Comparison of ENCODE assay signal across 22 cellular contexts in the genomic region with DNA sequence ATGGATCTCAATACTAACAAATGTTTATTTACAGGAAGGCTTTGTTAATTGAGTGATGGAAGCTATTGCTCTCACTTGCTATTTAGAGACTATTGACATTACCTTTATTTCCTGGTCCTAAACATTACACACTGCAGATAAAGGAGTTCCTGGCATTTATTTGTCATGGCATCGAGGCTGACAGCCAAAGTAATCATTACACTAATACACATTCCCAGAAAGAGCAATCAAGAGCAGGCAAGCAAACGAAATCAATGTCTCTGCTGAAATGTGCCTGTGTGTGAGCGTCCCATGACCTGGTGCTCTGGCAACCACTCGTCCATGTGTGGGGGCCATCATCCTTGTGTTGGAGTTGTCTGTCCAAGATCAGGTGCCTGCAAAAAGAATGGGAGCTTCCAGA. TPM values are rescaled to one million over a fixed set of nuclear protein-coding genes. Genes with fewer than 3 reads are reported as not detected.
DNase-seq lines count a peak whose midpoint lies in the region; ATAC-seq and TF ChIP-seq lines count a peak whose summit lies in the region.
"Had no signal": no experiment of that assay in that cellular context is flagged by ENCODE, and none has a peak within 500 bp of the region (broad histone marks: within the 10 kb centered on the region; RNA-seq: fewer than 3 reads in every experiment).

No MANE protein-coding gene starts in this region.

- ATAC-seq in mucosa of descending colon, result peak; percentile 57

- peak overlapping the region; percentile 96 for H3K27ac ChIP-seq in C4-2B
- H3K27ac ChIP-seq in PC-9, result peak overlapping the region; percentile 24; the same call in 1 of the 2 replicates
- H3K27ac ChIP-seq: coronary artery, sigmoid colon, SJSA1 had no signal

- no peak overlapping the region for H3K27ac Mint-ChIP-seq in activated CD4-positive, alpha-beta T cell treated with anti-CD3 and anti-CD28 coated beads, Interleukin-2, amount 10 ng/mL, durations not matched to agents 24 days and 14 days
- H3K27ac Mint-ChIP-seq: mesothelial cell of epicardium; T-helper 2 cell treated with Interferon-gamma antibody and Interleukin-4, amounts not matched to agents 5 μg/mL and 100 μg/mL, for 36 hours had no signal

- intact Hi-C loops in PC-9 (cut with micrococcal nuclease; ENCODE audit: unreplicated experiment) (no loop called here), mucosa of descending colon (cut with DNase I, micrococcal nuclease) (no loop called here)
- intact Hi-C loops in activated CD4-positive, alpha-beta T cell treated with anti-CD3 and anti-CD28 coated beads, Interleukin-2, amount 10 ng/mL, durations not matched to agents 24 days and 14 days (cut with micrococcal nuclease), result no loop called here

- H3K36me3 ChIP-seq in PC-9 (ENCODE audit: low read depth) (peaks cover 13% of the 10 kb centered on the region; the same call in 1 of the 2 replicates), mucosa of descending colon (ENCODE audit: low read depth) (no peaks in the 10 kb centered on the region)
- H3K36me3 ChIP-seq: sigmoid colon, SJSA1 had no signal

- H3K9me3 Mint-ChIP-seq in activated CD4-positive, alpha-beta T cell treated with anti-CD3 and anti-CD28 coated beads, Interleukin-2, amount 10 ng/mL, durations not matched to agents 24 days and 14 days, result no peaks in the 10 kb centered on the region
- H3K9me3 Mint-ChIP-seq: H9; mesothelial cell of epicardium; T-helper 2 cell treated with Interferon-gamma antibody and Interleukin-4, amounts not matched to agents 5 μg/mL and 100 μg/mL, for 36 hours had no signal

- no peaks in the 10 kb centered on the region for H3K9me3 ChIP-seq in PC-9 (ENCODE audit: insufficient read depth, low read depth)
- no peaks in the 10 kb centered on the region for H3K9me3 ChIP-seq in mucosa of descending colon
- H3K9me3 ChIP-seq: sigmoid colon, SJSA1 had no signal

- DNase-seq in NCI-H1417 (lab: John Stamatoyannopoulos, UW) (peak in 2 of 3 experiments; percentile 15 to 49), PC-9 (no peak), mucosa of descending colon (no peak), NCI-H524 (lab: John Stamatoyannopoulos, UW) (no peak), NCI-H1436 treated with DMSO at 0.1 percent for 48 hours (lab: John Stamatoyannopoulos, UW) (no peak)
- DNase-seq in activated CD4-positive, alpha-beta T cell treated with anti-CD3 and anti-CD28 coated beads, Interleukin-2, amount 10 ng/mL, durations not matched to agents 24 days and 14 days, result no peak
- no peak for DNase-seq in activated naive CD4-positive, alpha-beta T cell treated with anti-CD3 and anti-CD28 coated beads, Interleukin-2, amount 50 U/mL, for 16 hours
- DNase-seq: activated CD4-positive, alpha-beta T cell treated with anti-CD3 and anti-CD28 coated beads for 1 hour; activated CD8-positive, alpha-beta memory T cell treated with anti-CD3 and anti-CD28 coated beads, Interleukin-2, amount 50 U/mL, for 48 hours; activated naive CD4-positive, alpha-beta T cell treated with Interleukin-2 at 50 U/mL for 16 hours; H9; Karpas-422; NCI-H187 treated with DMSO at 0.1 percent for 48 hours; occipital lobe; sigmoid colon; stimulated activated CD4-positive, alpha-beta T cell treated with anti-CD3 and anti-CD28 coated beads, Interleukin-2, amount 100 ng/mL, for 24 hours had no signal

- peaks cover 33% of the 10 kb centered on the region for H3K79me2 ChIP-seq in PC-9 (ENCODE audit: low read depth)

- H3K27me3 Mint-ChIP-seq in activated CD4-positive, alpha-beta T cell treated with anti-CD3 and anti-CD28 coated beads, Interleukin-2, amount 10 ng/mL, durations not matched to agents 24 days and 14 days, result no peaks in the 10 kb centered on the region

- H3K9me2 ChIP-seq in PC-9 (ENCODE audit: insufficient read depth), result no peaks in the 10 kb centered on the region

- no peak overlapping the region for H3K4me3 Mint-ChIP-seq in activated CD4-positive, alpha-beta T cell treated with anti-CD3 and anti-CD28 coated beads, Interleukin-2, amount 10 ng/mL, durations not matched to agents 24 days and 14 days
- H3K4me3 Mint-ChIP-seq: H9; mesothelial cell of epicardium; T-helper 2 cell treated with Interferon-gamma antibody and Interleukin-4, amounts not matched to agents 5 μg/mL and 100 μg/mL, for 36 hours had no signal

- no TSS peak for BruUV-seq in PC-9 (replicated peaks; lab: Mats Ljungman, UMichigan)

- no peak overlapping the region for H3K4me3 ChIP-seq in PC-9
- H3K4me3 ChIP-seq in mucosa of descending colon, result no peak overlapping the region
- H3K4me3 ChIP-seq: coronary artery, sigmoid colon, SJSA1 had no signal

- no peak overlapping the region for H3K4me2 ChIP-seq in PC-9

- H2AFZ ChIP-seq in PC-9, result no peak overlapping the region

- peaks cover 22% of the 10 kb centered on the region for H3K4me1 ChIP-seq in PC-9 (replicated peaks; ENCODE audit: insufficient read depth)
- H3K4me1 ChIP-seq in mucosa of descending colon (ENCODE audit: low read depth), result peaks cover 40% of the 10 kb centered on the region
- H3K4me1 ChIP-seq: sigmoid colon, SJSA1 had no signal

- peaks cover 9% of the 10 kb centered on the region for H3K4me1 Mint-ChIP-seq in activated CD4-positive, alpha-beta T cell treated with anti-CD3 and anti-CD28 coated beads, Interleukin-2, amount 10 ng/mL, durations not matched to agents 24 days and 14 days
- H3K4me1 Mint-ChIP-seq: mesothelial cell of epicardium had no signal

- H4K20me1 ChIP-seq in PC-9 (ENCODE audit: insufficient read depth), result no peaks in the 10 kb centered on the region

- H3K27me3 ChIP-seq in PC-9 (ENCODE audit: insufficient read depth, low read depth), result no peaks in the 10 kb centered on the region
- H3K27me3 ChIP-seq: sigmoid colon had no signal

- H3F3A ChIP-seq in PC-9 (ENCODE audit: insufficient read depth, low read depth), result peaks cover 33% of the 10 kb centered on the region

- CTCF ChIA-PET in PC-9 (lab: Charles Lee), result no interaction called here

- TF ChIP-seq CTCF in C4-2B (conservative IDR thresholded peaks at IDR 0.05) (no peak), PC-9 (conservative IDR thresholded peaks at IDR 0.05) (no peak), mucosa of descending colon (IDR thresholded peaks at IDR 0.05) (no peak)

- H3K36me3 Mint-ChIP-seq in activated CD4-positive, alpha-beta T cell treated with anti-CD3 and anti-CD28 coated beads, Interleukin-2, amount 10 ng/mL, durations not matched to agents 24 days and 14 days (ENCODE audit: low read depth), result no peaks in the 10 kb centered on the region
- H3K36me3 Mint-ChIP-seq: mesothelial cell of epicardium had no signal

- POLR2A ChIA-PET in PC-9 (lab: Charles Lee; ENCODE audit: unreplicated experiment), result interaction anchor here (0.6 kb wide), 1 partner anchor 16 kb away, joined by 4 read pairs; no protein-coding TSS in a partner anchor

RNA-seq across cellular contexts. Expression of a gene that starts 11.6 kb away (rescaled TPM):
- total RNA-seq in PC-9 (2021) (22.1 and 52.5 TPM in 2 replicates), mucosa of descending colon (100 to 1,000 TPM in 2 of 3 donors, 10 to 100 TPM in 1; 73.4 to 147 (median 122) TPM)
- total RNA-seq in activated CD4-positive, alpha-beta T cell treated with anti-CD3 and anti-CD28 coated beads, Interleukin-2, amount 10 ng/mL, durations not matched to agents 24 days and 14 days, result not detected in 2 replicates
- total RNA-seq: glomerular endothelial cell, occipital lobe, SJSA1 had no signal

Comparison
In these comparisons a context has a peak if more than half of its experiments do, and no peak if none do; other contexts are left out.
1. DNase-seq: peak in NCI-H1417 (2 of 3); none in PC-9 (0 of 2), mucosa of descending colon (0 of 3), NCI-H524 (0 of 2), NCI-H1436 treated with DMSO at 0.1 percent for 48 hours (single experiment), activated CD4-positive, alpha-beta T cell treated with anti-CD3 and anti-CD28 coated beads, Interleukin-2, amount 10 ng/mL, durations not matched to agents 24 days and 14 days (single experiment) and activated naive CD4-positive, alpha-beta T cell treated with anti-CD3 and anti-CD28 coated beads, Interleukin-2, amount 50 U/mL, for 16 hours (single experiment).
2. RNA of a gene that starts 11.6 kb away (total RNA-seq): 73.4 to 147 TPM in mucosa of descending colon and 22.1 to 52.5 TPM in PC-9; not detected in activated CD4-positive, alpha-beta T cell treated with anti-CD3 and anti-CD28 coated beads, Interleukin-2, amount 10 ng/mL, durations not matched to agents 24 days and 14 days; every median in the first group is over 10 times any median in the second.